In the genomic region with DNA sequence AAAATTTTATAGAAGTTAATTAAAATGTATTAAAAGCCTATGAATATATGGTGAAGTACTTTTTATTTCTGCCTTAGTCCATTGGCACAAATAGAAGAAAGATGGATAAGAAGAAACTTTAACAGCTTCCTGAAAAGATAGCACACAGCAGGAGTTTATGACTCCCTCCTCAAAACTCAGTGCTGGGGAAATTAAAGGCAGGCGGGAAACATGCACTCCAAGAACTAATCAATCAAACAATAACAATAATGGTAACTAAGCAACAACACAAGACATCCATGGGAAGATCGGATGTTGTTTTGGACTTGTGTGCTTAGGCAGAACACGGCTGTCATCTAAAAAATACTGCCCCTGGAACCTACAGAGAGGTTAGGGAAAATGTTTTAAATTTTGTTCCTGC, we compare ENCODE assay signal across 1 cellular context.
TF ChIP-seq lines count a peak whose summit lies in the region.

No MANE protein-coding gene starts in this region.

TF ChIP-seq in SK-N-SH treated with all-trans-retinoic acid at 6 μM for 48 hours, 23 proteins besides CTCF, POLR2A, EP300 and RAD21 (continued from another document):
- TF ChIP-seq, protein P1, sequence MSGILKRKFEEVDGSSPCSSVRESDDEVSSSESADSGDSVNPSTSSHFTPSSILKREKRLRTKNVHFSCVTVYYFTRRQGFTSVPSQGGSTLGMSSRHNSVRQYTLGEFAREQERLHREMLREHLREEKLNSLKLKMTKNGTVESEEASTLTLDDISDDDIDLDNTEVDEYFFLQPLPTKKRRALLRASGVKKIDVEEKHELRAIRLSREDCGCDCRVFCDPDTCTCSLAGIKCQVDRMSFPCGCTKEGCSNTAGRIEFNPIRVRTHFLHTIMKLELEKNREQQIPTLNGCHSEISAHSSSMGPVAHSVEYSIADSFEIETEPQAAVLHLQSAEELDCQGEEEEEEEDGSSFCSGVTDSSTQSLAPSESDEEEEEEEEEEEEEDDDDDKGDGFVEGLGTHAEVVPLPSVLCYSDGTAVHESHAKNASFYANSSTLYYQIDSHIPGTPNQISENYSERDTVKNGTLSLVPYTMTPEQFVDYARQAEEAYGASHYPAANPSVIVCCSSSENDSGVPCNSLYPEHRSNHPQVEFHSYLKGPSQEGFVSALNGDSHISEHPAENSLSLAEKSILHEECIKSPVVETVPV (CRISPR knock-in tag; IDR thresholded peaks at IDR 0.05) = no peak
- TF ChIP-seq PPARA (CRISPR knock-in tag; IDR thresholded peaks at IDR 0.05; ENCODE audit: borderline replicate concordance) (no peak), SNAI2 (CRISPR knock-in tag; IDR thresholded peaks at IDR 0.05) (no peak), ZNF565 (CRISPR knock-in tag; conservative IDR thresholded peaks at IDR 0.05; ENCODE audit: low read depth) (no peak), ZFP3 (CRISPR knock-in tag; IDR thresholded peaks at IDR 0.05) (no peak), ISL1 (CRISPR knock-in tag; IDR thresholded peaks at IDR 0.05) (no peak), CREB5 (CRISPR knock-in tag; IDR thresholded peaks at IDR 0.05; ENCODE audit: low read depth) (no peak), ARNTL (CRISPR knock-in tag; IDR thresholded peaks at IDR 0.05; ENCODE audit: borderline replicate concordance, low read depth) (no peak), PATZ1 (CRISPR knock-in tag; IDR thresholded peaks at IDR 0.05; ENCODE audit: borderline replicate concordance) (no peak)
